Comparison of ENCODE assay signal across 2 cellular contexts in the genomic region with DNA sequence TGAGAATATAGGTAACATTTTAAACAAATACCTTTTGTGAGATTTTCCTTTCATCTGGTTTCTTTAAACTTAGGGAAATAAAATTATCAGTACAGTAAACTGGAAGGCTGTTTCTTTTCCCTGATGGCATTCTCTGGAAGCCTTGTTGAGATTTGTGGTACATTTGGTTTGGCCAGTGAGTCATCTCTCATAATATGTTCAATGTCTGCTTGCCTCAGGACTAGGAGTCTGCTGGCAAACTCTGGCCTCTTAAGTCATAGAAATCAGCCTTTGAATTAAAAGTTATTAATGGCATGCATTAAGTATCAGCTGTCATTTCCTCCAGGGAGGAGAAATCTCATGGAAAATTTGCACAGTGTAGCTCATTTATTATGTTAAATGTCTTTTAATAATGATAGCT.
TF ChIP-seq lines count a peak whose summit lies in the region.

No MANE protein-coding gene starts in this region.

TF ChIP-seq in SK-N-SH treated with all-trans-retinoic acid at 6 μM for 48 hours, 23 proteins besides CTCF, POLR2A, EP300 and RAD21:
- TF ChIP-seq TCF4 (CRISPR knock-in tag; IDR thresholded peaks at IDR 0.05; ENCODE audit: borderline replicate concordance) (no peak), ZNF8 (CRISPR knock-in tag; IDR thresholded peaks at IDR 0.05) (no peak), TOX (CRISPR knock-in tag; IDR thresholded peaks at IDR 0.05; ENCODE audit: borderline replicate concordance) (no peak), ZC3H10 (CRISPR knock-in tag; IDR thresholded peaks at IDR 0.05) (no peak), ISL1 (CRISPR knock-in tag; IDR thresholded peaks at IDR 0.05) (0 out of 2 replicates have a peak, but pooled peaks have one; percentile 11)

TF ChIP-seq in SK-N-SH, 30 proteins besides CTCF, POLR2A, EP300 and RAD21:
- TF ChIP-seq RXRA (IDR thresholded peaks at IDR 0.05; ENCODE audit: borderline replicate concordance, low read depth) (no peak), CHD2 (IDR thresholded peaks at IDR 0.05; ENCODE audit: low read length, partially characterized antibody) (no peak), GABPA (IDR thresholded peaks at IDR 0.05; ENCODE audit: low read depth) (no peak), POLR2AphosphoS5 (IDR thresholded peaks at IDR 0.05; ENCODE audit: low read depth, low read length) (no peak), TCF12 (IDR thresholded peaks at IDR 0.05) (no peak), YY1 (IDR thresholded peaks at IDR 0.05; ENCODE audit: low read depth) (no peak), MEF2A (IDR thresholded peaks at IDR 0.05; ENCODE audit: borderline replicate concordance, low read depth) (no peak), ELF1 (IDR thresholded peaks at IDR 0.05) (no peak), NRF1 (IDR thresholded peaks at IDR 0.05; ENCODE audit: low read depth, low read length) (no peak), TEAD4 (IDR thresholded peaks at IDR 0.05; ENCODE audit: borderline replicate concordance, insufficient read depth) (no peak), JUND (IDR thresholded peaks at IDR 0.05) (no peak), MXI1 (IDR thresholded peaks at IDR 0.05; ENCODE audit: low read depth, low read length) (no peak), TAF1 (IDR thresholded peaks at IDR 0.05; ENCODE audit: borderline replicate concordance, low read depth, low read length) (no peak), GATA2 (CRISPR knock-in tag; IDR thresholded peaks at IDR 0.05) (no peak)
- TF ChIP-seq, protein P1, sequence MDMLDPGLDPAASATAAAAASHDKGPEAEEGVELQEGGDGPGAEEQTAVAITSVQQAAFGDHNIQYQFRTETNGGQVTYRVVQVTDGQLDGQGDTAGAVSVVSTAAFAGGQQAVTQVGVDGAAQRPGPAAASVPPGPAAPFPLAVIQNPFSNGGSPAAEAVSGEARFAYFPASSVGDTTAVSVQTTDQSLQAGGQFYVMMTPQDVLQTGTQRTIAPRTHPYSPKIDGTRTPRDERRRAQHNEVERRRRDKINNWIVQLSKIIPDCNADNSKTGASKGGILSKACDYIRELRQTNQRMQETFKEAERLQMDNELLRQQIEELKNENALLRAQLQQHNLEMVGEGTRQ (IDR thresholded peaks at IDR 0.05; ENCODE audit: borderline replicate concordance, low read depth, low read length), result no peak
- TF ChIP-seq, protein P2, sequence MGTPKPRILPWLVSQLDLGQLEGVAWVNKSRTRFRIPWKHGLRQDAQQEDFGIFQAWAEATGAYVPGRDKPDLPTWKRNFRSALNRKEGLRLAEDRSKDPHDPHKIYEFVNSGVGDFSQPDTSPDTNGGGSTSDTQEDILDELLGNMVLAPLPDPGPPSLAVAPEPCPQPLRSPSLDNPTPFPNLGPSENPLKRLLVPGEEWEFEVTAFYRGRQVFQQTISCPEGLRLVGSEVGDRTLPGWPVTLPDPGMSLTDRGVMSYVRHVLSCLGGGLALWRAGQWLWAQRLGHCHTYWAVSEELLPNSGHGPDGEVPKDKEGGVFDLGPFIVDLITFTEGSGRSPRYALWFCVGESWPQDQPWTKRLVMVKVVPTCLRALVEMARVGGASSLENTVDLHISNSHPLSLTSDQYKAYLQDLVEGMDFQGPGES (IDR thresholded peaks at IDR 0.05; ENCODE audit: low read depth, low read length), result no peak
- TF ChIP-seq, protein P3, sequence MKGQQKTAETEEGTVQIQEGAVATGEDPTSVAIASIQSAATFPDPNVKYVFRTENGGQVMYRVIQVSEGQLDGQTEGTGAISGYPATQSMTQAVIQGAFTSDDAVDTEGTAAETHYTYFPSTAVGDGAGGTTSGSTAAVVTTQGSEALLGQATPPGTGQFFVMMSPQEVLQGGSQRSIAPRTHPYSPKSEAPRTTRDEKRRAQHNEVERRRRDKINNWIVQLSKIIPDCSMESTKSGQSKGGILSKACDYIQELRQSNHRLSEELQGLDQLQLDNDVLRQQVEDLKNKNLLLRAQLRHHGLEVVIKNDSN (IDR thresholded peaks at IDR 0.05; ENCODE audit: borderline replicate concordance, low read depth), result no peak
- TF ChIP-seq, protein P4, sequence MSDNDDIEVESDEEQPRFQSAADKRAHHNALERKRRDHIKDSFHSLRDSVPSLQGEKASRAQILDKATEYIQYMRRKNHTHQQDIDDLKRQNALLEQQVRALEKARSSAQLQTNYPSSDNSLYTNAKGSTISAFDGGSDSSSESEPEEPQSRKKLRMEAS (IDR thresholded peaks at IDR 0.05; ENCODE audit: low read depth), result no peak
